10 cellular contexts compared by ENCODE assay signal in the genomic region with DNA sequence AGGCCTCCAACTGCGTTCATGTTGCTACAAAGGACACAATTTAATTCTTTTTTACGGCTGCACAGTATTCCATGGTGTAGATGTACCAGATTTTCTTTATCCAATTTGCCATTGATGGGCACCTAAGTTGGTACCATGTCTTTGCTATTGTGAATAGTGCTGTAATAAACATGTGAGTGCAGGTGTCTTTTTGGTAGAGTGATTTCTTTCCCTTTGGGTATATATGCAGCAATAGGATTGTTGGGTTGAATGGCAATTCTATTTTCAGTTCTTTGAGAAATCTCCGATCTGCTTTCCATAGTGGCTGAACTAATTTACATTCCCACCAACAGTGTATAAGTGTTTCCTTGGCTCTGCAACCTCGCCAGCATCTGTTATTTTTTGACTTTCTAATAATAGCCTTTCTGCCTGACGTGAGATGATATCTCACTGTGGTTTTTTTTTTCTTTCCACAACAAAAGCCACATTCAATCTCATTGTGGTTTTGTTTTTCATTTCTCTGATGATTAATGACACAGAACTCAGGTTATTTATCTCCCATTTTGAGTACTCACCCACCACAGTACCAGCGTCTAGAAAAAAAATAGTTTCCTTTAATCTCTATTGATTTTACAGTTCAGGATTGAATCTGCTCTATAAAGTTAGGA. TPM values are rescaled to one million over a fixed set of nuclear protein-coding genes. Genes with fewer than 3 reads are reported as not detected.
DNase-seq lines count a peak whose midpoint lies in the region; ATAC-seq and TF ChIP-seq lines count a peak whose summit lies in the region.
"Had no signal": no experiment of that assay in that cellular context is flagged by ENCODE, and none has a peak within 500 bp of the region (broad histone marks: within the 10 kb centered on the region; RNA-seq: fewer than 3 reads in every experiment).

No MANE protein-coding gene starts in this region.

- no TSS peak for BruUV-seq in Calu3 (replicated peaks; lab: Mats Ljungman, UMichigan)

- H3K27ac Mint-ChIP-seq in Calu3 (ENCODE audit: unreplicated experiment): peak overlapping the region; percentile 30
- H3K27ac Mint-ChIP-seq in activated CD8-positive, alpha-beta T cell treated with anti-CD3 and anti-CD28 coated beads, Interleukin-2, amount 10 ng/mL, durations not matched to agents 7 days and 5 days: peak overlapping the region; percentile 65

- POLR2A ChIA-PET in activated CD8-positive, alpha-beta T cell treated with anti-CD3 and anti-CD28 coated beads, Interleukin-2, amount 10 ng/mL, durations not matched to agents 7 days and 5 days (lab: Charles Lee): interaction anchor here (1.0 to 1.4 kb wide), 3 partner anchors 14 to 88 kb away, joined by 4 to 6 read pairs (median 5); a partner anchor contains a TSS
- POLR2A ChIA-PET in HEK293T (lab: Yijun Ruan, JAX): interaction anchor here (0.7 kb wide), 1 partner anchor 22 kb away, joined by 3 read pairs; a partner anchor contains a TSS

- CTCF ChIA-PET in Calu3 (lab: Charles Lee) (interaction anchor here (1.0 kb wide), 1 partner anchor 20 kb away, joined by 4 read pairs; no protein-coding TSS in a partner anchor), HEK293T (lab: Yijun Ruan, JAX) (interaction anchor here (0.6 kb wide), 1 partner anchor 32 kb away, joined by 4 read pairs; no protein-coding TSS in a partner anchor)
- CTCF ChIA-PET in activated CD8-positive, alpha-beta T cell treated with anti-CD3 and anti-CD28 coated beads, Interleukin-2, amount 10 ng/mL, durations not matched to agents 7 days and 5 days (lab: Charles Lee): no interaction called here

- peak; percentile 69 for ATAC-seq in GM19372 (IDR thresholded peaks at IDR 0.05; ENCODE audit: low read depth, unreplicated experiment)
- peak; percentile 64 for ATAC-seq in HG03095 (IDR thresholded peaks at IDR 0.05; ENCODE audit: unreplicated experiment)
- ATAC-seq in activated CD8-positive, alpha-beta T cell treated with anti-CD3 and anti-CD28 coated beads, Interleukin-2, amount 10 ng/mL, durations not matched to agents 7 days and 5 days: peak; percentile 69

- H3K27me3 Mint-ChIP-seq in Calu3 (ENCODE audit: unreplicated experiment): no peaks in the 10 kb centered on the region
- H3K27me3 Mint-ChIP-seq in activated CD8-positive, alpha-beta T cell treated with anti-CD3 and anti-CD28 coated beads, Interleukin-2, amount 10 ng/mL, durations not matched to agents 7 days and 5 days (ENCODE audit: low read depth): peaks cover 10% of the 10 kb centered on the region

- TF ChIP-seq CTCF in Calu3 (IDR thresholded peaks at IDR 0.05; ENCODE audit: unreplicated experiment): no peak

- no peaks in the 10 kb centered on the region for H3K36me3 Mint-ChIP-seq in Calu3 (ENCODE audit: insufficient read depth, unreplicated experiment)
- H3K36me3 Mint-ChIP-seq in activated CD8-positive, alpha-beta T cell treated with anti-CD3 and anti-CD28 coated beads, Interleukin-2, amount 10 ng/mL, durations not matched to agents 7 days and 5 days (ENCODE audit: low read depth): peaks cover 23% of the 10 kb centered on the region

- H3K4me1 Mint-ChIP-seq in Calu3 (ENCODE audit: low read depth, unreplicated experiment): peaks cover 27% of the 10 kb centered on the region
- H3K4me1 Mint-ChIP-seq in activated CD8-positive, alpha-beta T cell treated with anti-CD3 and anti-CD28 coated beads, Interleukin-2, amount 10 ng/mL, durations not matched to agents 7 days and 5 days (ENCODE audit: low read depth): peaks cover 18% of the 10 kb centered on the region

- intact Hi-C loops in Calu3 (cut with micrococcal nuclease; ENCODE audit: unreplicated experiment): no loop called here

- DNase-seq in Calu3 (no peak), cerebellum (ENCODE audit: low spot score) (no peak), HEK293T (ENCODE audit: extremely low spot score) (no peak), NCI-H2029 (lab: John Stamatoyannopoulos, UW) (no peak), medulla oblongata (ENCODE audit: extremely low spot score) (no peak)
- DNase-seq in activated CD8-positive, alpha-beta T cell treated with anti-CD3 and anti-CD28 coated beads, Interleukin-2, amount 10 ng/mL, durations not matched to agents 7 days and 5 days: no peak
- DNase-seq: NCI-H2081 treated with DMSO at 0.1 percent for 48 hours, retina had no signal

- peaks cover 3% of the 10 kb centered on the region for H3K9me3 Mint-ChIP-seq in Calu3 (ENCODE audit: low read depth, unreplicated experiment)
- H3K9me3 Mint-ChIP-seq in activated CD8-positive, alpha-beta T cell treated with anti-CD3 and anti-CD28 coated beads, Interleukin-2, amount 10 ng/mL, durations not matched to agents 7 days and 5 days (ENCODE audit: insufficient read depth): peaks cover 9% of the 10 kb centered on the region

- H3K4me3 Mint-ChIP-seq in Calu3 (ENCODE audit: low read depth, unreplicated experiment): no peak overlapping the region
- H3K4me3 Mint-ChIP-seq in activated CD8-positive, alpha-beta T cell treated with anti-CD3 and anti-CD28 coated beads, Interleukin-2, amount 10 ng/mL, durations not matched to agents 7 days and 5 days: no peak overlapping the region

TF ChIP-seq in HEK293T, 16 proteins besides CTCF, POLR2A, EP300 and RAD21:
- no peak for TF ChIP-seq SP1 (IDR thresholded peaks at IDR 0.05)
- no peak for TF ChIP-seq CTBP1 (IDR thresholded peaks at IDR 0.05; ENCODE audit: borderline replicate concordance)
- TF ChIP-seq FOXA1 (IDR thresholded peaks at IDR 0.05): no peak
TF ChIP-seq in HEK293T: peak in this region for 0.

RNA-seq across cellular contexts. Expression of a gene that starts 21.9 kb away (rescaled TPM):
- 32.9 and 33.4 TPM in 2 replicates for total RNA-seq in Calu3 (2022)
- total RNA-seq in activated CD8-positive, alpha-beta T cell treated with anti-CD3 and anti-CD28 coated beads, Interleukin-2, amount 10 ng/mL, durations not matched to agents 7 days and 5 days: 10 to 100 TPM; 36.5 to 37.1 TPM
- 202 TPM for total RNA-seq in cerebellum
